ENCODE assay signal across 10 cellular contexts in the genomic region with DNA sequence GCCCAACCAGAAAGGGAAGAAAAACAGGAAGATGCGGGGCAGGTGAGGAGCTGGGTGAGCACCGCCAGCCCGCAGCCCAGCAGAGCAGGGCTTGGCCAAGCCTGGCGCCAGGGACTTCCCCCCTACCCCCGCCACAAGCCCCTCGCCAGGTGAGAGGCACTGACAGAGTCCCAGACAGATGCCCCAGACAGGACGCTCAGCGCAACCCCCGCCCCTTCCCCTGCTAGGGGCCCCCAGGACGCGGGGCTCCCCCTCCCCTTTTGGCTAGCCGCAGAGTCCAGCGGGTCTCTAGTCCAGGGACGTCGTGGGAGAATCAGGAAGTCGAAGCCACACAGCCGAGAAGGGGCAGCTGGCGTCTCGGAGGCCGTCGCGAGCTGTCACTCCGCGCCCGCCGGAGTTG. TPM values are rescaled to one million over a fixed set of nuclear protein-coding genes. Genes with fewer than 3 reads are reported as not detected.
DNase-seq lines count a peak whose midpoint lies in the region; ATAC-seq, FAIRE-seq and TF ChIP-seq lines count a peak whose summit lies in the region.
"Not testable (repeated sequence)": the region's sequence is repeated elsewhere in the genome, so short reads cannot be mapped to it uniquely, and the experiment has no call there.
"Had no signal": no experiment of that assay in that cellular context is flagged by ENCODE, and none has a peak within 500 bp of the region (broad histone marks: within the 10 kb centered on the region; RNA-seq: fewer than 3 reads in every experiment).

No MANE protein-coding gene starts in this region.

- H3K9me3 ChIP-seq in CD8-positive, alpha-beta T cell (ENCODE audit: low read length); MM.1S (replicated peaks; ENCODE audit: insufficient read depth, low read length); astrocyte (ENCODE audit: insufficient read depth, low read depth, low read length); heart left ventricle; thymus (ENCODE audit: control insufficient read depth): not testable (repeated sequence)

- TF ChIP-seq POLR2A in heart left ventricle (IDR thresholded peaks at IDR 0.05), result not testable (repeated sequence)

- not testable (repeated sequence) for H3F3A ChIP-seq in MM.1S (ENCODE audit: insufficient read depth, low read length)

- H3K4me3 Mint-ChIP-seq in CD8-positive, alpha-beta T cell, result peak overlapping the region; percentile 81
- peak overlapping the region; percentile 72 for H3K4me3 Mint-ChIP-seq in activated CD4-positive, alpha-beta T cell treated with anti-CD3 and anti-CD28 coated beads for 36 hours
- H3K4me3 Mint-ChIP-seq in astrocyte (ENCODE audit: unreplicated experiment) (peak overlapping the region; percentile 70), progenitor cell of endocrine pancreas (ENCODE audit: low read depth) (peak overlapping the region; percentile 56)

- intact Hi-C loops in CD8-positive, alpha-beta T cell (cut with DNase I, micrococcal nuclease), result loop anchor here in 1 of 2 experiments (1.0 kb wide), 1 partner anchor 95 kb away; no protein-coding TSS in a partner anchor
- intact Hi-C loops in activated CD4-positive, alpha-beta T cell treated with anti-CD3 and anti-CD28 coated beads for 36 hours (cut with DNase I, micrococcal nuclease), result loop anchor here (5.0 to 10.0 kb wide), 2 partner anchors 98 to 100 kb away; no protein-coding TSS in a partner anchor
- intact Hi-C loops in heart left ventricle (cut with DNase I), result not testable (repeated sequence)

- not testable (repeated sequence) for H2BK120ac ChIP-seq in mesendoderm (ENCODE audit: low read depth, low read length)

- H3K4ac ChIP-seq in mesendoderm (ENCODE audit: low read depth, low read length), result not testable (repeated sequence)

- peaks cover 26% of the 10 kb centered on the region for H3K79me2 ChIP-seq in MM.1S (ENCODE audit: low read length)
- H3K79me2 ChIP-seq in astrocyte (ENCODE audit: insufficient read depth, low read length); mesendoderm (ENCODE audit: control insufficient read depth, insufficient read depth, low read length): not testable (repeated sequence)

- H4K5ac ChIP-seq in mesendoderm (ENCODE audit: low read length), result not testable (repeated sequence)

- H4K20me1 ChIP-seq in MM.1S (ENCODE audit: insufficient read depth, low read length); astrocyte (ENCODE audit: insufficient read depth, low read length): not testable (repeated sequence)

- H3K18ac ChIP-seq in mesendoderm (ENCODE audit: low read length), result not testable (repeated sequence)

- DNase-seq in CD8-positive, alpha-beta T cell, result peak in 1 of 7 experiments; percentile 37
- not testable (repeated sequence) for DNase-seq in MM.1S; activated CD4-positive, alpha-beta T cell treated with anti-CD3 and anti-CD28 coated beads for 36 hours; astrocyte (ENCODE audit: low read depth); heart left ventricle; mesendoderm; progenitor cell of endocrine pancreas (ENCODE audit: low spot score, unreplicated experiment)

- FAIRE-seq in astrocyte (lab: Jason Lieb, UNC), result not testable (repeated sequence)

- not testable (repeated sequence) for H3K9me3 Mint-ChIP-seq in CD8-positive, alpha-beta T cell; activated CD4-positive, alpha-beta T cell treated with anti-CD3 and anti-CD28 coated beads for 36 hours (ENCODE audit: low read depth); astrocyte (ENCODE audit: unreplicated experiment); progenitor cell of endocrine pancreas (ENCODE audit: low read depth)

- H3K4me1 ChIP-seq in CD8-positive, alpha-beta T cell (ENCODE audit: insufficient read depth, low read length); MM.1S (ENCODE audit: low read length); astrocyte (ENCODE audit: insufficient read depth, low read length); heart left ventricle; mesendoderm (ENCODE audit: control insufficient read depth, low read depth, low read length); thymus (ENCODE audit: control insufficient read depth, insufficient read depth, low read length): not testable (repeated sequence)

- not testable (repeated sequence) for H3K27ac ChIP-seq in CD8-positive, alpha-beta T cell (ENCODE audit: low read depth, low read length); MM.1S (ENCODE audit: low read length); astrocyte (ENCODE audit: low read depth, low read length); heart left ventricle; mesendoderm (ENCODE audit: low read depth, low read length); thymus (ENCODE audit: low read depth)

- H3K9me2 ChIP-seq in MM.1S (replicated peaks; ENCODE audit: insufficient read depth, low read length), result not testable (repeated sequence)

- POLR2A ChIA-PET in CD8-positive, alpha-beta T cell (lab: Charles Lee); activated CD4-positive, alpha-beta T cell treated with anti-CD3 and anti-CD28 coated beads for 36 hours (lab: Charles Lee): not testable (repeated sequence)

- not testable (repeated sequence) for H3K36me3 ChIP-seq in CD8-positive, alpha-beta T cell (ENCODE audit: insufficient read depth, low read length); MM.1S (replicated peaks; ENCODE audit: insufficient read depth, low read length); astrocyte (ENCODE audit: insufficient read depth, low read length); heart left ventricle; mesendoderm (ENCODE audit: control insufficient read depth, insufficient read depth, low read length); thymus (ENCODE audit: control insufficient read depth, insufficient read depth)

- H3K79me1 ChIP-seq in mesendoderm (ENCODE audit: low read length), result not testable (repeated sequence)

- not testable (repeated sequence) for H3K27me3 ChIP-seq in CD8-positive, alpha-beta T cell (ENCODE audit: insufficient read depth, low read length); MM.1S (replicated peaks; ENCODE audit: insufficient read depth, low read length); astrocyte (ENCODE audit: insufficient read depth, low read length); mesendoderm (ENCODE audit: insufficient read depth, low read length, poor library complexity); thymus (ENCODE audit: control insufficient read depth, insufficient read depth)
- H3K27me3 ChIP-seq in heart left ventricle, result peaks cover 0 to 21% (median 0%) of the 10 kb centered on the region in 9 donors

- CTCF ChIA-PET in CD8-positive, alpha-beta T cell (lab: Charles Lee), result interaction anchor here (0.7 to 2.0 kb wide), 6 partner anchors 30 to 142 kb away, joined by 3 to 6 read pairs (median 3); no protein-coding TSS in a partner anchor
- CTCF ChIA-PET in activated CD4-positive, alpha-beta T cell treated with anti-CD3 and anti-CD28 coated beads for 36 hours (lab: Charles Lee), result interaction anchor here (0.6 to 1.3 kb wide), 9 partner anchors 8 to 166 kb away, joined by 3 to 6 read pairs (median 4); no protein-coding TSS in a partner anchor

- ATAC-seq in CD8-positive, alpha-beta T cell; activated CD4-positive, alpha-beta T cell treated with anti-CD3 and anti-CD28 coated beads for 36 hours; heart left ventricle: not testable (repeated sequence)

- not testable (repeated sequence) for TF ChIP-seq CTCF in CD8-positive, alpha-beta T cell (IDR thresholded peaks at IDR 0.05); MM.1S (IDR thresholded peaks at IDR 0.05; ENCODE audit: low read length); astrocyte (IDR thresholded peaks at IDR 0.05; ENCODE audit: insufficient read depth, low read depth, low read length); heart left ventricle (IDR thresholded peaks at IDR 0.05); progenitor cell of endocrine pancreas (IDR thresholded peaks at IDR 0.05; ENCODE audit: unreplicated experiment)

- peak overlapping the region; percentile 75 for H3K9ac ChIP-seq in MM.1S (ENCODE audit: low read length)
- H3K9ac ChIP-seq in astrocyte (ENCODE audit: low read length); mesendoderm (ENCODE audit: low read length): not testable (repeated sequence)

- peak overlapping the region; percentile 60 for H3K56ac ChIP-seq in mesendoderm (ENCODE audit: low read length)

- not testable (repeated sequence) for H2BK5ac ChIP-seq in mesendoderm (ENCODE audit: low read length)

- not testable (repeated sequence) for H3K27ac Mint-ChIP-seq in CD8-positive, alpha-beta T cell; astrocyte (ENCODE audit: unreplicated experiment); progenitor cell of endocrine pancreas
- H3K27ac Mint-ChIP-seq in activated CD4-positive, alpha-beta T cell treated with anti-CD3 and anti-CD28 coated beads for 36 hours, result peak overlapping the region; percentile 47

- H3K27me3 Mint-ChIP-seq in CD8-positive, alpha-beta T cell (ENCODE audit: low read depth), result peaks cover 26% of the 10 kb centered on the region
- peaks cover 16% of the 10 kb centered on the region for H3K27me3 Mint-ChIP-seq in activated CD4-positive, alpha-beta T cell treated with anti-CD3 and anti-CD28 coated beads for 36 hours
- H3K27me3 Mint-ChIP-seq in astrocyte (ENCODE audit: low read depth, unreplicated experiment) (peaks cover 51% of the 10 kb centered on the region), progenitor cell of endocrine pancreas (peaks cover 64% of the 10 kb centered on the region)

- H4K8ac ChIP-seq in mesendoderm (ENCODE audit: low read depth, low read length), result not testable (repeated sequence)

- H3K4me2 ChIP-seq in MM.1S (ENCODE audit: low read depth, low read length), result peak overlapping the region; percentile 50; the same call in 1 of the 2 replicates
- peak overlapping the region; percentile 82 for H3K4me2 ChIP-seq in astrocyte (ENCODE audit: low read length)
- H3K4me2 ChIP-seq in mesendoderm (ENCODE audit: low read length), result not testable (repeated sequence)

- H3K23ac ChIP-seq in mesendoderm (ENCODE audit: low read length), result not testable (repeated sequence)

- 6 to 30% (median 12%) methylated on average over 3 to 26 of the region's 26 CpGs for WGBS in heart left ventricle, 4 donors
- WGBS in mesendoderm (ENCODE audit: extremely low coverage, insufficient coverage, low lambda C conversion rate), result no CpG with 5 or more reads among the region's 26 CpGs
- WGBS in thymus, result 2% methylated on average over 26 of the region's 26 CpGs

- not testable (repeated sequence) for H2BK15ac ChIP-seq in mesendoderm (replicated peaks; ENCODE audit: low read depth)

- H3K4me3 ChIP-seq in CD8-positive, alpha-beta T cell (ENCODE audit: low read depth, low read length); astrocyte (ENCODE audit: insufficient read depth, low read depth, low read length); mesendoderm (ENCODE audit: low read length): not testable (repeated sequence)
- peak overlapping the region; percentile 69 for H3K4me3 ChIP-seq in MM.1S (ENCODE audit: low read length)
- H3K4me3 ChIP-seq in heart left ventricle, result peak overlapping the region in 11 of 12 donors; percentile 33 to 65 (median 57)
- H3K4me3 ChIP-seq in thymus (ENCODE audit: low read length), result peak overlapping the region; percentile 43

- H2AK5ac ChIP-seq in mesendoderm (ENCODE audit: low read length), result not testable (repeated sequence)

- H3K4me1 Mint-ChIP-seq in CD8-positive, alpha-beta T cell (ENCODE audit: low read depth); activated CD4-positive, alpha-beta T cell treated with anti-CD3 and anti-CD28 coated beads for 36 hours; astrocyte (ENCODE audit: low read depth, unreplicated experiment); progenitor cell of endocrine pancreas (ENCODE audit: low read depth): not testable (repeated sequence)

- not testable (repeated sequence) for H3K36me3 Mint-ChIP-seq in CD8-positive, alpha-beta T cell; activated CD4-positive, alpha-beta T cell treated with anti-CD3 and anti-CD28 coated beads for 36 hours (ENCODE audit: low read depth); astrocyte (ENCODE audit: low read depth, unreplicated experiment); progenitor cell of endocrine pancreas (ENCODE audit: insufficient read depth)

- H2AFZ ChIP-seq in MM.1S (ENCODE audit: low read length); astrocyte (ENCODE audit: low read depth, low read length): not testable (repeated sequence)

RNA-seq across cellular contexts. Expression of gene UNC93B1, which starts 48.9 kb away (rescaled TPM):
- 10 to 100 TPM; 14.4 to 15.6 TPM for total RNA-seq in CD8-positive, alpha-beta T cell
- total RNA-seq in activated CD4-positive, alpha-beta T cell treated with anti-CD3 and anti-CD28 coated beads for 36 hours, result 10 to 100 TPM; 16.3 to 16.7 TPM
- total RNA-seq in astrocyte, result 37.3 and 39.6 TPM in 2 replicates
- total RNA-seq in heart left ventricle, result 10 to 100 TPM in 3 of 9 donors, 1 to 10 TPM in 6; 5.2 to 34.2 (median 7.9) TPM
- 1 to 10 TPM; 5.0 to 6.5 TPM for polyA plus RNA-seq in heart left ventricle
- polyA plus RNA-seq in mesendoderm (2013, experiment 1 of 2), result 7.5 TPM
- 7.5 TPM for polyA plus RNA-seq in mesendoderm (2013, experiment 2 of 2)
- total RNA-seq in progenitor cell of endocrine pancreas, result 6.7 and 8.0 TPM in 2 replicates
- polyA plus RNA-seq in thymus, result 30.8 TPM
- total RNA-seq: SJCRH30 had no signal

RNA-seq across cellular contexts. Expression of gene ALDH3B1, which starts 55.2 kb away (rescaled TPM):
- total RNA-seq in CD8-positive, alpha-beta T cell, result not detected
- total RNA-seq in activated CD4-positive, alpha-beta T cell treated with anti-CD3 and anti-CD28 coated beads for 36 hours, result not detected
- 1.1 and 1.3 TPM in 2 replicates for total RNA-seq in astrocyte
- total RNA-seq in heart left ventricle, result 10 to 100 TPM in 2 of 9 donors, 1 to 10 TPM in 7; 2.3 to 25.4 (median 6.1) TPM
- 1 to 10 TPM; 2.7 to 3.3 TPM for polyA plus RNA-seq in heart left ventricle
- polyA plus RNA-seq in mesendoderm (2013, experiment 1 of 2), result 0.04 TPM
- polyA plus RNA-seq in mesendoderm (2013, experiment 2 of 2), result 0.15 TPM
- total RNA-seq in progenitor cell of endocrine pancreas, result not detected in 2 replicates
- 3.9 TPM for polyA plus RNA-seq in thymus
- total RNA-seq: activated CD8-positive, alpha-beta memory T cell treated with anti-CD3 and anti-CD28 coated beads, Interleukin-2, amount 10 ng/mL, durations not matched to agents 7 days and 5 days had no signal
